8 cellular contexts compared by ENCODE assay signal in the genomic region with DNA sequence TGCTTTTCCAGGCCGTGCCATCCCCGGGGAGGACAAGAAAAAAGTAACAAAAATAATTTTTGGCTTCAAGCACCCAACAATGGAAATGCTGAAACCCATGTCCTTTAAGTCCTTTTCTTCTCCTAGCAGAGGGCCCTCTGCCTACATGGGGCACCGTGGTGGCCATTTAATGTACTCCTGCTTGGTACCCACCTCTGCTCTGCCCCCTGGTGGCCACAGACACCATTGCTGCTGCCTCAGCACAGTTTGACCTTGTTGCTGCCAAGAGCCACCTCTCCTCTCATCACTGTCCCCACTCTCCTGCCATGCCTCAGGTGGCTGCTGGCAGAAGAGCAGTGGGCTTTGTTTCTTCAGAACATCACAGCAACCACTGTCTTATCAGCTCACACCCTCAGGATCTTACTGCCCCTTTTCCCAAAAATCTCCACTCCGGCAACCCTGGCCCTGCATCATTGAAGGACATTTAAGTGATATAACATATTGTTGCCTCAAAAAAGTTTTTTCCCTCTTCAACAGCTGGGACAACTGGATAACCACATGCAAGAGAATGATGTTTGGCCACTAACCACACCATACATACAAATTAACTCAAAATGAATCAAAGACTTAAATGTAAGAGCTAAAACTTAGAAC. TPM values are rescaled to one million over a fixed set of nuclear protein-coding genes. Genes with fewer than 3 reads are reported as not detected.
DNase-seq lines count a peak whose midpoint lies in the region; ATAC-seq and TF ChIP-seq lines count a peak whose summit lies in the region.

No MANE protein-coding gene starts in this region.

- H3K4me3 Mint-ChIP-seq in naive thymus-derived CD4-positive, alpha-beta T cell = no peak overlapping the region
- H3K4me3 Mint-ChIP-seq in stimulated activated effector memory CD8-positive, alpha-beta T cell treated with anti-CD3 and anti-CD28 coated beads, Interleukin-12 subunit alpha, Interleukin-12 subunit beta, amount 100 ng/mL, for 72 hours = no peak overlapping the region

- peak; percentile 82 for ATAC-seq in GM19395 (IDR thresholded peaks at IDR 0.05; ENCODE audit: unreplicated experiment)
- peak; percentile 98 for ATAC-seq in naive thymus-derived CD4-positive, alpha-beta T cell
- peak; percentile 93 for ATAC-seq in stimulated activated effector memory CD8-positive, alpha-beta T cell treated with anti-CD3 and anti-CD28 coated beads, Interleukin-12 subunit alpha, Interleukin-12 subunit beta, amount 100 ng/mL, for 72 hours

- H3K27ac ChIP-seq in C4-2B = no peak overlapping the region
- H3K27ac ChIP-seq in OCI-LY7 (ENCODE audit: low read depth, low read length, poor library complexity, severe bottlenecking) = no peak overlapping the region
- H3K27ac ChIP-seq in esophagus muscularis mucosa (replicated peaks in 1 of 4) = peak overlapping the region in 1 of 4 donors; percentile 21
- no peak overlapping the region for H3K27ac ChIP-seq in naive thymus-derived CD4-positive, alpha-beta T cell (ENCODE audit: low read depth, low read length)

- TF ChIP-seq EP300 in esophagus muscularis mucosa (IDR thresholded peaks at IDR 0.05) = no peak

- H3K4me1 ChIP-seq in OCI-LY7 (ENCODE audit: insufficient read depth, low read length, poor library complexity, severe bottlenecking) (peaks cover 17% of the 10 kb centered on the region), esophagus muscularis mucosa (peaks cover 0 to 13% (median 8%) of the 10 kb centered on the region in 4 donors)
- H3K4me1 ChIP-seq in naive thymus-derived CD4-positive, alpha-beta T cell (ENCODE audit: control insufficient read depth in 2 of 2, insufficient read depth in 2 of 2, low read length in 2 of 2) = peaks cover 9 to 18% of the 10 kb centered on the region in 2 donors

- no peaks in the 10 kb centered on the region for H3K79me2 ChIP-seq in OCI-LY7 (ENCODE audit: insufficient read depth, low read depth, low read length)

- H3K4me2 ChIP-seq in OCI-LY7 (ENCODE audit: low read length) = no peak overlapping the region

- no peak overlapping the region for H3K4me3 ChIP-seq in OCI-LY7 (ENCODE audit: low read depth, low read length, poor library complexity, severe bottlenecking)
- H3K4me3 ChIP-seq in esophagus muscularis mucosa = no peak overlapping the region
- H3K4me3 ChIP-seq in naive thymus-derived CD4-positive, alpha-beta T cell (ENCODE audit: low read length) = no peak overlapping the region

- POLR2A ChIA-PET in OCI-LY7 (lab: Charles Lee) = interaction anchor here (0.6 to 1.3 kb wide), 3 partner anchors 13 to 1112 kb away, joined by 3 read pairs; a partner anchor contains a TSS
- POLR2A ChIA-PET in naive thymus-derived CD4-positive, alpha-beta T cell (lab: Charles Lee) = no interaction called here

- peaks cover 0 to 44% (median 0%) of the 10 kb centered on the region in 5 donors for H3K27me3 Mint-ChIP-seq in naive thymus-derived CD4-positive, alpha-beta T cell

- H3K36me3 ChIP-seq in OCI-LY7 (ENCODE audit: insufficient read depth, low read length) (no peaks in the 10 kb centered on the region), esophagus muscularis mucosa (no peaks in the 10 kb centered on the region)
- no peaks in the 10 kb centered on the region for H3K36me3 ChIP-seq in naive thymus-derived CD4-positive, alpha-beta T cell (ENCODE audit: control insufficient read depth in 2 of 3, insufficient read depth in 3 of 3, low read length in 3 of 3)

- no peaks in the 10 kb centered on the region for H3K9me3 ChIP-seq in OCI-LY7 (ENCODE audit: low read length)
- no peaks in the 10 kb centered on the region for H3K9me3 ChIP-seq in esophagus muscularis mucosa
- H3K9me3 ChIP-seq in naive thymus-derived CD4-positive, alpha-beta T cell (ENCODE audit: control insufficient read depth in 2 of 3, low read length in 3 of 3) = no peaks in the 10 kb centered on the region

- TF ChIP-seq CTCF in C4-2B (conservative IDR thresholded peaks at IDR 0.05) (peak; percentile 87), OCI-LY7 (conservative IDR thresholded peaks at IDR 0.05; ENCODE audit: low read length) (peak; percentile 93), esophagus muscularis mucosa (IDR thresholded peaks at IDR 0.05) (peak in 2 of 3 experiments; percentile 97)

- H3K27ac Mint-ChIP-seq in naive thymus-derived CD4-positive, alpha-beta T cell = peak overlapping the region in 6 of 9 donors; percentile 27 to 52 (median 48)
- H3K27ac Mint-ChIP-seq in stimulated activated effector memory CD8-positive, alpha-beta T cell treated with anti-CD3 and anti-CD28 coated beads, Interleukin-12 subunit alpha, Interleukin-12 subunit beta, amount 100 ng/mL, for 72 hours = no peak overlapping the region

- no peak for TF ChIP-seq POLR2A in esophagus muscularis mucosa (IDR thresholded peaks at IDR 0.05; ENCODE audit: low read depth)

- no TSS peak for BruUV-seq in OCI-LY7 (replicated peaks; lab: Mats Ljungman, UMichigan)

- intact Hi-C loops in OCI-LY7 (cut with micrococcal nuclease; ENCODE audit: unreplicated experiment) = loop anchor here (1.0 to 10.0 kb wide), 5 partner anchors 53 to 369 kb away; a partner anchor contains a TSS
- intact Hi-C loops in esophagus muscularis mucosa (cut with DNase I) = loop anchor here (1.0 to 5.0 kb wide), 2 partner anchors 57 to 293 kb away; no protein-coding TSS in a partner anchor
- intact Hi-C loops in naive thymus-derived CD4-positive, alpha-beta T cell (cut with micrococcal nuclease) = loop anchor here (1.0 to 5.0 kb wide), 8 partner anchors 13 to 293 kb away; a partner anchor contains a TSS

- 46% methylated on average over 4 of the region's 4 CpGs for WGBS in esophagus muscularis mucosa

- no peaks in the 10 kb centered on the region for H3K36me3 Mint-ChIP-seq in naive thymus-derived CD4-positive, alpha-beta T cell
- peaks cover 6% of the 10 kb centered on the region for H3K36me3 Mint-ChIP-seq in stimulated activated effector memory CD8-positive, alpha-beta T cell treated with anti-CD3 and anti-CD28 coated beads, Interleukin-12 subunit alpha, Interleukin-12 subunit beta, amount 100 ng/mL, for 72 hours

- H3K9me2 ChIP-seq in OCI-LY7 (ENCODE audit: insufficient read depth, low read length) = no peaks in the 10 kb centered on the region

- peaks cover 14 to 30% (median 22%) of the 10 kb centered on the region in 7 donors for H3K4me1 Mint-ChIP-seq in naive thymus-derived CD4-positive, alpha-beta T cell
- H3K4me1 Mint-ChIP-seq in stimulated activated effector memory CD8-positive, alpha-beta T cell treated with anti-CD3 and anti-CD28 coated beads, Interleukin-12 subunit alpha, Interleukin-12 subunit beta, amount 100 ng/mL, for 72 hours = peaks cover 43% of the 10 kb centered on the region

- H3K27me3 ChIP-seq in esophagus muscularis mucosa = no peaks in the 10 kb centered on the region
- H3K27me3 ChIP-seq in naive thymus-derived CD4-positive, alpha-beta T cell (ENCODE audit: control insufficient read depth in 2 of 2, insufficient read depth in 2 of 2, low read length in 2 of 2) = no peaks in the 10 kb centered on the region

- DNase-seq in HuH-7 (ENCODE audit: low spot score) (peak; percentile 82), OCI-LY7 (ENCODE audit: low spot score) (peak; percentile 81), activated T-cell treated with anti-CD3 and anti-CD28 coated beads for 24 hours (ENCODE audit: low read depth) (peak; percentile 78), esophagus muscularis mucosa (ENCODE audit: extremely low spot score) (peak; percentile 95)
- peak; percentile 65 to 82 (median 76) for DNase-seq in naive thymus-derived CD4-positive, alpha-beta T cell
- DNase-seq in stimulated activated effector memory CD8-positive, alpha-beta T cell treated with anti-CD3 and anti-CD28 coated beads, Interleukin-12 subunit alpha, Interleukin-12 subunit beta, amount 100 ng/mL, for 72 hours (ENCODE audit: low spot score in 2 of 2) = peak; percentile 77 to 90

- no peaks in the 10 kb centered on the region for H4K20me1 ChIP-seq in OCI-LY7 (ENCODE audit: insufficient read depth, low read length)

- H2AFZ ChIP-seq in OCI-LY7 (ENCODE audit: low read length) = no peak overlapping the region

- CTCF ChIA-PET in OCI-LY7 (lab: Charles Lee; ENCODE audit: unreplicated experiment) = interaction anchor here (0.6 kb wide), 1 partner anchor 117 kb away, joined by 3 read pairs; no protein-coding TSS in a partner anchor
- CTCF ChIA-PET in naive thymus-derived CD4-positive, alpha-beta T cell (lab: Charles Lee) = interaction anchor here (0.6 to 3.8 kb wide), 13 partner anchors 9 to 309 kb away, joined by 3 to 39 read pairs (median 3); no protein-coding TSS in a partner anchor

- no peaks in the 10 kb centered on the region for H3K9me3 Mint-ChIP-seq in naive thymus-derived CD4-positive, alpha-beta T cell
- H3K9me3 Mint-ChIP-seq in stimulated activated effector memory CD8-positive, alpha-beta T cell treated with anti-CD3 and anti-CD28 coated beads, Interleukin-12 subunit alpha, Interleukin-12 subunit beta, amount 100 ng/mL, for 72 hours = no peaks in the 10 kb centered on the region

RNA-seq across cellular contexts. Expression of a gene that starts 12.9 kb away (rescaled TPM):
- 0.21 and 2.6 TPM in 2 replicates for total RNA-seq in OCI-LY7 (2014; rRNA removed; shearing (Covaris generic))
- total RNA-seq in OCI-LY7 (2022) (8.4 and 8.9 TPM in 2 replicates), esophagus muscularis mucosa (1 to 10 TPM; 2.1 to 5.1 (median 3.2) TPM)
- 10 to 100 TPM in 2 of 5 experiments, 1 to 10 TPM in 3; 6.2 to 12.7 (median 7.9) TPM for total RNA-seq in naive thymus-derived CD4-positive, alpha-beta T cell
- polyA plus RNA-seq in naive thymus-derived CD4-positive, alpha-beta T cell = 1 to 10 TPM; 3.6 to 5.4 TPM
